Comparison of ENCODE assay signal across 30 cellular contexts in genomic region chr16:286491-287297, GRCh38. TPM values are rescaled to one million over a fixed set of nuclear protein-coding genes. Genes with fewer than 3 reads are reported as not detected.
"Had no signal": no experiment of that assay in that cellular context is flagged by ENCODE, and none has a peak within 500 bp of the region (broad histone marks: within the 10 kb centered on the region; RNA-seq: fewer than 3 reads in every experiment).

No MANE protein-coding gene starts in this region.

- H3K27ac ChIP-seq: adrenal gland, SJSA1, VCaP had no signal

- H3K4me3 Mint-ChIP-seq: activated naive CD4-positive, alpha-beta T cell treated with anti-CD3 and anti-CD28 coated beads for 36 hours; activated T-cell treated with anti-CD3 and anti-CD28 coated beads, Interleukin-2, amount 50 U/mL, for 4 hours; activated T-helper 1 cell treated with anti-CD3 and anti-CD28 coated beads, Interleukin-12 subunit alpha, Interleukin-12 subunit beta, Interleukin-2, Interleukin-4 antibody, amounts not matched to agents 30 ng/mL and 10 ng/mL and 1 ng/mL, durations not matched to agents 14 hours and 24 hours and 36 hours; brain; T-helper 1 cell treated with Interleukin-12 subunit alpha and Interleukin-12 subunit beta and Interleukin-4 antibody, amounts not matched to agents 30 μg/mL and 1 μg/mL, for 36 hours; T-helper 2 cell treated with Interferon-gamma antibody and Interleukin-4, amounts not matched to agents 5 μg/mL and 100 μg/mL, for 36 hours had no signal

- H3K9me3 Mint-ChIP-seq: activated naive CD4-positive, alpha-beta T cell treated with anti-CD3 and anti-CD28 coated beads for 36 hours; activated naive CD4-positive, alpha-beta T cell treated with anti-CD3 and anti-CD28 coated beads, Interleukin-2, amount 50 U/mL, for 72 hours; activated T-cell treated with anti-CD3 and anti-CD28 coated beads, Interleukin-2, amount 50 U/mL, for 4 hours; activated T-helper 1 cell treated with anti-CD3 and anti-CD28 coated beads, Interleukin-12 subunit alpha, Interleukin-12 subunit beta, Interleukin-2, Interleukin-4 antibody, amounts not matched to agents 30 ng/mL and 10 ng/mL and 1 ng/mL, durations not matched to agents 14 hours and 24 hours and 36 hours; brain; T-helper 1 cell treated with Interleukin-12 subunit alpha and Interleukin-12 subunit beta and Interleukin-4 antibody, amounts not matched to agents 30 μg/mL and 1 μg/mL, for 36 hours; T-helper 2 cell treated with Interferon-gamma antibody and Interleukin-4, amounts not matched to agents 5 μg/mL and 100 μg/mL, for 36 hours had no signal

- DNase-seq: activated CD4-positive, alpha-beta T cell treated with anti-CD3 and anti-CD28 coated beads for 1 hour; activated CD4-positive, alpha-beta T cell treated with anti-CD3 and anti-CD28 coated beads for 48 hours; activated CD4-positive, alpha-beta T cell treated with anti-CD3 and anti-CD28 coated beads, Interleukin-2, amount 50 U/mL, for 48 hours; activated CD4-positive, CD25-positive, alpha-beta regulatory T cell; activated CD8-positive, alpha-beta memory T cell treated with anti-CD3 and anti-CD28 coated beads, Interleukin-2, amount 50 U/mL, for 4 hours; activated gamma-delta T cell treated with Interleukin-2 at 50 U/mL for 16 hours; activated naive CD4-positive, alpha-beta T cell treated with anti-CD3 and anti-CD28 coated beads for 36 hours; activated T-cell treated with anti-CD3 and anti-CD28 coated beads for 4 hours; activated T-cell treated with anti-CD3 and anti-CD28 coated beads, Interleukin-2, amount 50 U/mL, for 4 hours; adrenal gland; anterior cingulate cortex; central memory CD4-positive, alpha-beta T cell; Kasumi-1; KG1; NCI-H1048; NCI-H1930; NCI-H226; NCI-H446 treated with DMSO at 0.1 percent for 48 hours; NCI-H524 treated with DMSO at 0.1 percent for 48 hours; SK-N-SH had no signal

- H3K9me3 ChIP-seq: adrenal gland, MG63, SK-N-SH had no signal

- H3K9ac ChIP-seq: SK-N-SH had no signal

- H3K4me1 ChIP-seq: adrenal gland, SJSA1 had no signal

- H3K4me2 ChIP-seq: SK-N-SH had no signal

- H3K27me3 ChIP-seq: adrenal gland, MG63 had no signal

- ATAC-seq: activated naive CD4-positive, alpha-beta T cell treated with anti-CD3 and anti-CD28 coated beads, Interleukin-2, amount 50 U/mL, for 72 hours; activated T-cell treated with anti-CD3 and anti-CD28 coated beads, Interleukin-2, amount 50 U/mL, for 4 hours; Panc1 had no signal

- H3K4me1 Mint-ChIP-seq: brain had no signal

- H3K4me3 ChIP-seq: adrenal gland, MG63, SJSA1 had no signal

- H3K36me3 Mint-ChIP-seq: activated naive CD4-positive, alpha-beta T cell treated with anti-CD3 and anti-CD28 coated beads, Interleukin-2, amount 50 U/mL, for 72 hours had no signal

- H3K27ac Mint-ChIP-seq: activated naive CD4-positive, alpha-beta T cell treated with anti-CD3 and anti-CD28 coated beads for 36 hours; activated naive CD4-positive, alpha-beta T cell treated with anti-CD3 and anti-CD28 coated beads, Interleukin-2, amount 50 U/mL, for 72 hours; activated T-helper 1 cell treated with anti-CD3 and anti-CD28 coated beads, Interleukin-12 subunit alpha, Interleukin-12 subunit beta, Interleukin-2, Interleukin-4 antibody, amounts not matched to agents 30 ng/mL and 10 ng/mL and 1 ng/mL, durations not matched to agents 14 hours and 24 hours and 36 hours; brain; T-helper 1 cell treated with Interleukin-12 subunit alpha and Interleukin-12 subunit beta and Interleukin-4 antibody, amounts not matched to agents 30 μg/mL and 1 μg/mL, for 36 hours; T-helper 2 cell treated with Interferon-gamma antibody and Interleukin-4, amounts not matched to agents 5 μg/mL and 100 μg/mL, for 36 hours had no signal

RNA-seq across cellular contexts. Expression of gene PDIA2, which starts 3.7 kb away (rescaled TPM):
- total RNA-seq: activated naive CD4-positive, alpha-beta T cell treated with anti-CD3 and anti-CD28 coated beads for 36 hours; activated naive CD4-positive, alpha-beta T cell treated with anti-CD3 and anti-CD28 coated beads, Interleukin-2, amount 50 U/mL, for 72 hours; activated T-cell treated with anti-CD3 and anti-CD28 coated beads, Interleukin-2, amount 50 U/mL, for 4 hours; activated T-helper 1 cell treated with anti-CD3 and anti-CD28 coated beads, Interleukin-12 subunit alpha, Interleukin-12 subunit beta, Interleukin-2, Interleukin-4 antibody, amounts not matched to agents 30 ng/mL and 10 ng/mL and 1 ng/mL, durations not matched to agents 14 hours and 24 hours and 36 hours; SJSA1 had no signal

RNA-seq across cellular contexts. Expression of gene ARHGDIG, which starts 6.3 kb away (rescaled TPM):
- total RNA-seq: activated naive CD4-positive, alpha-beta T cell treated with anti-CD3 and anti-CD28 coated beads for 36 hours; activated naive CD4-positive, alpha-beta T cell treated with anti-CD3 and anti-CD28 coated beads, Interleukin-2, amount 50 U/mL, for 72 hours; activated T-cell treated with anti-CD3 and anti-CD28 coated beads, Interleukin-2, amount 50 U/mL, for 4 hours; activated T-helper 1 cell treated with anti-CD3 and anti-CD28 coated beads, Interleukin-12 subunit alpha, Interleukin-12 subunit beta, Interleukin-2, Interleukin-4 antibody, amounts not matched to agents 30 ng/mL and 10 ng/mL and 1 ng/mL, durations not matched to agents 14 hours and 24 hours and 36 hours; RPMI7951; SJSA1 had no signal

RNA-seq across cellular contexts. Expression of gene RGS11, which starts 10.9 kb away (rescaled TPM):
- total RNA-seq: RPMI7951, SJSA1 had no signal
